ENCODE assay signal across 9 cellular contexts in genomic region chr5:141174291-141175104, GRCh38. TPM values are rescaled to one million over a fixed set of nuclear protein-coding genes. Genes with fewer than 3 reads are reported as not detected.
"Had no signal": no experiment of that assay in that cellular context is flagged by ENCODE, and none has a peak within 500 bp of the region (broad histone marks: within the 10 kb centered on the region; RNA-seq: fewer than 3 reads in every experiment).

No MANE protein-coding gene starts in this region.

RNA-seq across cellular contexts. Expression of gene PCDHB7, which starts 2.1 kb away (rescaled TPM):
- total RNA-seq: activated naive CD4-positive, alpha-beta T cell treated with anti-CD3 and anti-CD28 coated beads for 36 hours; activated naive CD4-positive, alpha-beta T cell treated with anti-CD3 and anti-CD28 coated beads, Interleukin-2, amount 50 U/mL, for 72 hours; activated naive CD8-positive, alpha-beta T cell treated with anti-CD3 and anti-CD28 coated beads for 36 hours; activated T-cell treated with anti-CD3 and anti-CD28 coated beads, Interleukin-2, amount 50 U/mL, for 4 hours; activated T-cell treated with anti-CD3 and anti-CD28 coated beads, Interleukin-2, amount 50 U/mL, for 72 hours; activated T-helper 1 cell treated with anti-CD3 and anti-CD28 coated beads, Interleukin-12 subunit alpha, Interleukin-12 subunit beta, Interleukin-2, Interleukin-4 antibody, amounts not matched to agents 30 ng/mL and 10 ng/mL and 1 ng/mL, durations not matched to agents 14 hours and 24 hours and 36 hours; activated T-helper 17 cell treated with anti-CD3 and anti-CD28 coated beads, Interleukin-2, amount 50 U/mL, for 72 hours; activated T-helper 2 cell treated with anti-CD3 and anti-CD28 coated beads, Interferon-gamma antibody, Interleukin-2, Interleukin-4, amounts not matched to agents 10 μg/mL and 5 μg/mL and 100 μg/mL, durations not matched to agents 14 hours and 24 hours and 36 hours; bronchial epithelial cell had no signal

RNA-seq across cellular contexts. Expression of gene PCDHB8, which starts 3.1 kb away (rescaled TPM):
- total RNA-seq: activated naive CD4-positive, alpha-beta T cell treated with anti-CD3 and anti-CD28 coated beads for 36 hours; activated naive CD4-positive, alpha-beta T cell treated with anti-CD3 and anti-CD28 coated beads, Interleukin-2, amount 50 U/mL, for 72 hours; activated naive CD8-positive, alpha-beta T cell treated with anti-CD3 and anti-CD28 coated beads for 36 hours; activated T-cell treated with anti-CD3 and anti-CD28 coated beads, Interleukin-2, amount 50 U/mL, for 4 hours; activated T-cell treated with anti-CD3 and anti-CD28 coated beads, Interleukin-2, amount 50 U/mL, for 72 hours; activated T-helper 1 cell treated with anti-CD3 and anti-CD28 coated beads, Interleukin-12 subunit alpha, Interleukin-12 subunit beta, Interleukin-2, Interleukin-4 antibody, amounts not matched to agents 30 ng/mL and 10 ng/mL and 1 ng/mL, durations not matched to agents 14 hours and 24 hours and 36 hours; activated T-helper 17 cell treated with anti-CD3 and anti-CD28 coated beads, Interleukin-2, amount 50 U/mL, for 72 hours; activated T-helper 2 cell treated with anti-CD3 and anti-CD28 coated beads, Interferon-gamma antibody, Interleukin-2, Interleukin-4, amounts not matched to agents 10 μg/mL and 5 μg/mL and 100 μg/mL, durations not matched to agents 14 hours and 24 hours and 36 hours had no signal

RNA-seq across cellular contexts. Expression of gene PCDHB16, which starts 7.7 kb away (rescaled TPM):
- total RNA-seq: activated naive CD4-positive, alpha-beta T cell treated with anti-CD3 and anti-CD28 coated beads for 36 hours; activated naive CD4-positive, alpha-beta T cell treated with anti-CD3 and anti-CD28 coated beads, Interleukin-2, amount 50 U/mL, for 72 hours; activated naive CD8-positive, alpha-beta T cell treated with anti-CD3 and anti-CD28 coated beads for 36 hours; activated T-cell treated with anti-CD3 and anti-CD28 coated beads, Interleukin-2, amount 50 U/mL, for 4 hours; activated T-cell treated with anti-CD3 and anti-CD28 coated beads, Interleukin-2, amount 50 U/mL, for 72 hours; activated T-helper 1 cell treated with anti-CD3 and anti-CD28 coated beads, Interleukin-12 subunit alpha, Interleukin-12 subunit beta, Interleukin-2, Interleukin-4 antibody, amounts not matched to agents 30 ng/mL and 10 ng/mL and 1 ng/mL, durations not matched to agents 14 hours and 24 hours and 36 hours; activated T-helper 17 cell treated with anti-CD3 and anti-CD28 coated beads, Interleukin-2, amount 50 U/mL, for 72 hours; activated T-helper 2 cell treated with anti-CD3 and anti-CD28 coated beads, Interferon-gamma antibody, Interleukin-2, Interleukin-4, amounts not matched to agents 10 μg/mL and 5 μg/mL and 100 μg/mL, durations not matched to agents 14 hours and 24 hours and 36 hours had no signal

RNA-seq across cellular contexts. Expression of gene PCDHB9, which starts 12.5 kb away (rescaled TPM):
- total RNA-seq: activated naive CD4-positive, alpha-beta T cell treated with anti-CD3 and anti-CD28 coated beads for 36 hours; activated naive CD4-positive, alpha-beta T cell treated with anti-CD3 and anti-CD28 coated beads, Interleukin-2, amount 50 U/mL, for 72 hours; activated naive CD8-positive, alpha-beta T cell treated with anti-CD3 and anti-CD28 coated beads for 36 hours; activated T-cell treated with anti-CD3 and anti-CD28 coated beads, Interleukin-2, amount 50 U/mL, for 4 hours; activated T-helper 1 cell treated with anti-CD3 and anti-CD28 coated beads, Interleukin-12 subunit alpha, Interleukin-12 subunit beta, Interleukin-2, Interleukin-4 antibody, amounts not matched to agents 30 ng/mL and 10 ng/mL and 1 ng/mL, durations not matched to agents 14 hours and 24 hours and 36 hours; activated T-helper 17 cell treated with anti-CD3 and anti-CD28 coated beads, Interleukin-2, amount 50 U/mL, for 72 hours; activated T-helper 2 cell treated with anti-CD3 and anti-CD28 coated beads, Interferon-gamma antibody, Interleukin-2, Interleukin-4, amounts not matched to agents 10 μg/mL and 5 μg/mL and 100 μg/mL, durations not matched to agents 14 hours and 24 hours and 36 hours; bronchial epithelial cell had no signal

RNA-seq across cellular contexts. Expression of gene PCDHB10, which starts 17.7 kb away (rescaled TPM):
- total RNA-seq: activated naive CD4-positive, alpha-beta T cell treated with anti-CD3 and anti-CD28 coated beads for 36 hours; activated naive CD4-positive, alpha-beta T cell treated with anti-CD3 and anti-CD28 coated beads, Interleukin-2, amount 50 U/mL, for 72 hours; activated naive CD8-positive, alpha-beta T cell treated with anti-CD3 and anti-CD28 coated beads for 36 hours; activated T-cell treated with anti-CD3 and anti-CD28 coated beads, Interleukin-2, amount 50 U/mL, for 72 hours; activated T-helper 1 cell treated with anti-CD3 and anti-CD28 coated beads, Interleukin-12 subunit alpha, Interleukin-12 subunit beta, Interleukin-2, Interleukin-4 antibody, amounts not matched to agents 30 ng/mL and 10 ng/mL and 1 ng/mL, durations not matched to agents 14 hours and 24 hours and 36 hours; activated T-helper 17 cell treated with anti-CD3 and anti-CD28 coated beads, Interleukin-2, amount 50 U/mL, for 72 hours; activated T-helper 2 cell treated with anti-CD3 and anti-CD28 coated beads, Interferon-gamma antibody, Interleukin-2, Interleukin-4, amounts not matched to agents 10 μg/mL and 5 μg/mL and 100 μg/mL, durations not matched to agents 14 hours and 24 hours and 36 hours had no signal
